In the genomic region with DNA sequence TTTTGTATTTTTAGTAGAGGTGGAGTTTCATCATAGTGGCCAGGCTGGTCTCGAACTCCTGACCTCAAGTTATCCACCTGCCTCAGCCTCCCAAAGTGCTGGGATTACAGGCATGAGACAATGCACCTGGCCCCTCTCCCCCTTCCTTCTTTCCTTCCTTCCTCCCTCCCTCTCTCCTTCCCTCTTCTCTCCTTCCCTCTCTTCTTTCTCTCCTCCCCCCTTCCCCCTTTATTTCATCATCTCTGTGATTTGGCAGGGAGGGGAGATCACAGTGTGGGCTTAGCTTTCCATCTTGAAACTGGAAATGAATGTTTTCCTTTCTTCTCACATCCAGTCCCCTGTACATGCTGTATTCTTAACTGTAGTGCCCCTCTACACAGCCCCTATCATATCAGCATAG, we compare ENCODE assay signal across 26 cellular contexts. TPM values are rescaled to one million over a fixed set of nuclear protein-coding genes. Genes with fewer than 3 reads are reported as not detected.
DNase-seq lines count a peak whose midpoint lies in the region; ATAC-seq, FAIRE-seq and TF ChIP-seq lines count a peak whose summit lies in the region.
"Had no signal": no experiment of that assay in that cellular context is flagged by ENCODE, and none has a peak within 500 bp of the region (broad histone marks: within the 10 kb centered on the region; RNA-seq: fewer than 3 reads in every experiment).

No MANE protein-coding gene starts in this region.

- no peaks in the 10 kb centered on the region for H4K20me1 ChIP-seq in K562 (replicated peaks; ENCODE audit: control insufficient read depth, insufficient read depth, low read length)

- H3K9me3 ChIP-seq in HEK293 (ENCODE audit: control insufficient read depth, insufficient read depth, low read depth, low read length) (no peaks in the 10 kb centered on the region), K562 (replicated peaks; ENCODE audit: control insufficient read depth, insufficient read depth, low read depth, low read length) (no peaks in the 10 kb centered on the region), stomach (no peaks in the 10 kb centered on the region)
- H3K9me3 ChIP-seq: A549, BE2C, HAP-1 had no signal

- H2AFZ ChIP-seq in K562 (ENCODE audit: low read depth, low read length), result no peak overlapping the region

- TF ChIP-seq CTCF in HEK293 (tag by site-specific recombination; IDR thresholded peaks at IDR 0.05) (no peak), K562 (IDR thresholded peaks at IDR 0.05 in 2 of 3, conservative IDR thresholded peaks at IDR 0.05 in 1 of 3; ENCODE audit: insufficient read depth in 2 of 3, low read depth in 1 of 3, low read length in 3 of 3) (no peak), stomach (IDR thresholded peaks at IDR 0.05) (no peak)

- intact Hi-C loops in Right ventricle myocardium inferior (cut with DNase I) (no loop called here), cardiac septum (cut with DNase I) (no loop called here), K562 (cut with micrococcal nuclease) (loop anchor here (5.0 kb wide), 1 partner anchor 42 kb away; no protein-coding TSS in a partner anchor), sciatic nerve (cut with DNase I) (no loop called here), stomach (cut with DNase I; ENCODE audit: low total_unique reads) (no loop called here)

- H3K27ac ChIP-seq in HEK293 (ENCODE audit: extremely low read depth, low read depth, low read length) (no peak overlapping the region), K562 (ENCODE audit: extremely low read depth, low read depth, low read length) (no peak overlapping the region), stomach (no peak overlapping the region)
- H3K27ac ChIP-seq: 22Rv1; A549; BLaER1 treated with 17β-estradiol and CSF1 and Interleukin-3, amounts not matched to agents 10 nM and 100 nM had no signal

- peak; percentile 53 for ATAC-seq in Right ventricle myocardium inferior
- no peak for ATAC-seq in K562
- ATAC-seq in sciatic nerve, result peak; percentile 26
- ATAC-seq in GM19452 (IDR thresholded peaks at IDR 0.05; ENCODE audit: unreplicated experiment), result no peak
- ATAC-seq: A549 had no signal

- H3K9me1 ChIP-seq in K562 (ENCODE audit: control insufficient read depth, insufficient read depth, low read length), result no peaks in the 10 kb centered on the region

- H3K4me1 ChIP-seq in HEK293 (ENCODE audit: control insufficient read depth, insufficient read depth, low read length) (no peaks in the 10 kb centered on the region), K562 (replicated peaks in 1 of 2; ENCODE audit: control insufficient read depth in 2 of 2, insufficient read depth in 2 of 2, low read length in 2 of 2) (peaks cover 4% of the 10 kb centered on the region in 2 experiments; a peak in 3 of 5 replicates), stomach (peaks cover 0 to 65% (median 12%) of the 10 kb centered on the region in 4 donors)
- H3K4me1 ChIP-seq: A549, HAP-1 had no signal

- TF ChIP-seq EP300 in K562 (IDR thresholded peaks at IDR 0.05; ENCODE audit: low read length), result no peak
- TF ChIP-seq EP300 in stomach (IDR thresholded peaks at IDR 0.05), result no peak

- no peak for FAIRE-seq in K562 (lab: Jason Lieb, UNC)
- FAIRE-seq: A549, GM12891, GM18507, H54 had no signal

- POLR2A ChIA-PET in HEK293 (lab: Yijun Ruan, JAX), result no interaction called here
- POLR2A ChIA-PET in K562 (lab: Yijun Ruan, JAX), result interaction anchor here (0.6 to 2.3 kb wide), 4 partner anchors 9 to 332 kb away, joined by 3 to 13 read pairs (median 6); a partner anchor contains a TSS

- H3K9ac ChIP-seq in K562 (ENCODE audit: insufficient read depth in 1 of 2, low read depth in 2 of 2, low read length in 2 of 2), result no peak overlapping the region
- H3K9ac ChIP-seq: BLaER1 treated with 17β-estradiol and CSF1 and Interleukin-3, amounts not matched to agents 10 nM and 100 nM had no signal

- peak; percentile 50; the same call in 1 of the 2 replicates for TF ChIP-seq POLR2A in K562 (conservative IDR thresholded peaks at IDR 0.05)
- no peak for TF ChIP-seq POLR2A in stomach (IDR thresholded peaks at IDR 0.05)

- CTCF ChIA-PET in HEK293 (lab: Yijun Ruan, JAX) (no interaction called here), K562 (lab: Yijun Ruan, JAX; ENCODE audit: low intra/inter-chr PET ratio) (no interaction called here)

- H3K4me3 ChIP-seq in HEK293 (ENCODE audit: low read depth, low read length), result no peak overlapping the region
- no peak overlapping the region for H3K4me3 ChIP-seq in K562
- H3K4me3 ChIP-seq in stomach, result no peak overlapping the region
- H3K4me3 ChIP-seq: A549; BLaER1 treated with 17β-estradiol and CSF1 and Interleukin-3, amounts not matched to agents 10 nM and 100 nM; HAP-1 had no signal

- in situ Hi-C loops in K562 (cut with MboI), result no loop called here

- DNase-seq in Right ventricle myocardium inferior (ENCODE audit: missing footprints) (no peak), cardiac septum (ENCODE audit: low spot score) (no peak), K562 (ENCODE audit: extremely low read depth in 1 of 4, low spot score in 3 of 4) (no peak), sciatic nerve (ENCODE audit: low spot score) (no peak), stomach (no peak), superior temporal gyrus (ENCODE audit: extremely low spot score) (no peak)
- DNase-seq: ACHN; AML-193; BE2C; Calu3; CD4-positive, alpha-beta T cell; CD8-positive, alpha-beta memory T cell; COR-L47; DMS53; DMS79 treated with DMSO at 0.1 percent for 48 hours; GF-D8; GOT3 had no signal

- H3K27me3 ChIP-seq in K562 (ENCODE audit: control insufficient read depth in 2 of 2, insufficient read depth in 2 of 2, low read length in 2 of 2), result no peaks in the 10 kb centered on the region
- no peaks in the 10 kb centered on the region for H3K27me3 ChIP-seq in stomach
- H3K27me3 ChIP-seq: BE2C; BLaER1 treated with 17β-estradiol and CSF1 and Interleukin-3, amounts not matched to agents 10 nM and 100 nM had no signal

- no peak overlapping the region for H3K4me2 ChIP-seq in K562 (ENCODE audit: insufficient read depth, low read length)
- H3K4me2 ChIP-seq: A549 had no signal

- H3K36me3 ChIP-seq in HEK293 (ENCODE audit: control insufficient read depth in 2 of 2, insufficient read depth in 1 of 2, low read length in 2 of 2) (peaks cover 10 to 32% of the 10 kb centered on the region in 2 experiments), K562 (ENCODE audit: control insufficient read depth, insufficient read depth, low read length) (peaks cover 91% of the 10 kb centered on the region), stomach (peaks cover 0 to 51% (median 29%) of the 10 kb centered on the region in 4 donors)

- peaks cover 89% of the 10 kb centered on the region for H3K79me2 ChIP-seq in K562 (ENCODE audit: control insufficient read depth, insufficient read depth, low read length)

- no TSS peak for BruUV-seq in K562 (replicated peaks; lab: Mats Ljungman, UMichigan)

- no peak for TF ChIP-seq RAD21 in K562 (CRISPR knock-in tag; conservative IDR thresholded peaks at IDR 0.05 in 1 of 2, IDR thresholded peaks at IDR 0.05 in 1 of 2)

- 100% methylated on average over 1 of the region's 1 CpG for WGBS in K562 (ENCODE audit: insufficient coverage, low coverage, missing lambda C conversion rate)
- WGBS in stomach, 5 donors, result 87 to 100% (median 92%) methylated on average over 1 of the region's 1 CpG

TF ChIP-seq in K562, 482 proteins besides CTCF, POLR2A, EP300 and RAD21 (continues in another document):
- TF ChIP-seq CEBPG (CRISPR knock-in tag; IDR thresholded peaks at IDR 0.05) (peak; percentile 58), CEBPG (tag; conservative IDR thresholded peaks at IDR 0.05 in 1 of 2, IDR thresholded peaks at IDR 0.05 in 1 of 2) (no peak; a peak in 1 of 4 replicates), LCOR (CRISPR knock-in tag; IDR thresholded peaks at IDR 0.05) (no peak), ARID1B (IDR thresholded peaks at IDR 0.05) (0 out of 2 replicates have a peak, but pooled peaks have one; percentile 8), CEBPB (tag; IDR thresholded peaks at IDR 0.05) (0 out of 2 replicates have a peak, but pooled peaks have one; percentile 12)
- TF ChIP-seq, protein P1, sequence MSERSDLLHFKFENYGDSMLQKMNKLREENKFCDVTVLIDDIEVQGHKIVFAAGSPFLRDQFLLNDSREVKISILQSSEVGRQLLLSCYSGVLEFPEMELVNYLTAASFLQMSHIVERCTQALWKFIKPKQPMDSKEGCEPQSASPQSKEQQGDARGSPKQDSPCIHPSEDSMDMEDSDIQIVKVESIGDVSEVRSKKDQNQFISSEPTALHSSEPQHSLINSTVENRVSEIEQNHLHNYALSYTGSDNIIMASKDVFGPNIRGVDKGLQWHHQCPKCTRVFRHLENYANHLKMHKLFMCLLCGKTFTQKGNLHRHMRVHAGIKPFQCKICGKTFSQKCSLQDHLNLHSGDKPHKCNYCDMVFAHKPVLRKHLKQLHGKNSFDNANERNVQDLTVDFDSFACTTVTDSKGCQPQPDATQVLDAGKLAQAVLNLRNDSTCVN (CRISPR knock-in tag; IDR thresholded peaks at IDR 0.05), result 0 out of 2 replicates have a peak, but pooled peaks have one; percentile 18

RNA-seq across cellular contexts. Expression of a gene that starts 12.7 kb away (rescaled TPM):
- total RNA-seq in Right ventricle myocardium inferior (76.5 TPM), cardiac septum (79.0 TPM), K562 (2014; rRNA removed) (107 and 112 TPM in 2 replicates), K562 (2014; rRNA removed; fragmentation: Illumina TruSeq; extraction: Trizol) (142 and 164 TPM in 2 replicates), K562 (2015; rRNA removed; fragmentation: Illumina TruSeq; extraction: Trizol) (133 and 143 TPM in 2 replicates), K562 (2021) (124 and 142 TPM in 2 replicates), sciatic nerve (192 TPM), stomach (100 to 1,000 TPM in 4 of 5 donors, 10 to 100 TPM in 1; 66.7 to 730 (median 151) TPM)
- 221 and 302 TPM in 2 replicates for total RNA-seq in K562 (2011; cell fraction: chromatin; rRNA removed; ENCODE audit: low replicate concordance)
- 117 and 137 TPM in 2 replicates for total RNA-seq in K562 (2011; cell fraction: nucleolus; rRNA removed)
- total RNA-seq in K562 (2011; cell fraction: nucleoplasm; rRNA removed), result 147 and 234 TPM in 2 replicates
- polyA plus RNA-seq in K562 (2011; rRNA removed) (128 and 166 TPM in 2 replicates), K562 (2014; fragmentation: Illumina TruSeq; extraction: Trizol) (111 and 115 TPM in 2 replicates), K562 (2014; fragmentation: Nextera tagmentation; extraction: Ambion mirVana) (10 to 100 TPM; 39.7 to 53.0 TPM), K562 (2014; rRNA removed) (78.4 and 81.2 TPM in 2 replicates), stomach (10 to 100 TPM; 13.7 to 28.4 (median 26.5) TPM)
- polyA plus RNA-seq in K562 (2011; cell fraction: cytosol; rRNA removed), result 180 and 257 TPM in 2 replicates
- polyA plus RNA-seq in K562 (2011; cell fraction: nucleus; rRNA removed), result 207 and 234 TPM in 2 replicates
- polyA plus RNA-seq in K562 (2012), result 73.9 and 97.8 TPM in 2 replicates
- polyA minus RNA-seq in K562 (2011; rRNA and poly(A)+ RNA removed), result 373 and 438 TPM in 2 replicates
- 200 and 263 TPM in 2 replicates for polyA minus RNA-seq in K562 (2011; cell fraction: cytosol; rRNA and poly(A)+ RNA removed)
- polyA minus RNA-seq in K562 (2011; cell fraction: nucleus; rRNA and poly(A)+ RNA removed), result 246 and 302 TPM in 2 replicates

Comparison
In these comparisons a context has a peak if more than half of its experiments do, and no peak if none do; other contexts are left out.
1. ATAC-seq: peak in Right ventricle myocardium inferior (single experiment) and sciatic nerve (single experiment); none in K562 (single experiment) and GM19452 (single experiment).